ENCODE assay signal across 10 cellular contexts in the genomic region with DNA sequence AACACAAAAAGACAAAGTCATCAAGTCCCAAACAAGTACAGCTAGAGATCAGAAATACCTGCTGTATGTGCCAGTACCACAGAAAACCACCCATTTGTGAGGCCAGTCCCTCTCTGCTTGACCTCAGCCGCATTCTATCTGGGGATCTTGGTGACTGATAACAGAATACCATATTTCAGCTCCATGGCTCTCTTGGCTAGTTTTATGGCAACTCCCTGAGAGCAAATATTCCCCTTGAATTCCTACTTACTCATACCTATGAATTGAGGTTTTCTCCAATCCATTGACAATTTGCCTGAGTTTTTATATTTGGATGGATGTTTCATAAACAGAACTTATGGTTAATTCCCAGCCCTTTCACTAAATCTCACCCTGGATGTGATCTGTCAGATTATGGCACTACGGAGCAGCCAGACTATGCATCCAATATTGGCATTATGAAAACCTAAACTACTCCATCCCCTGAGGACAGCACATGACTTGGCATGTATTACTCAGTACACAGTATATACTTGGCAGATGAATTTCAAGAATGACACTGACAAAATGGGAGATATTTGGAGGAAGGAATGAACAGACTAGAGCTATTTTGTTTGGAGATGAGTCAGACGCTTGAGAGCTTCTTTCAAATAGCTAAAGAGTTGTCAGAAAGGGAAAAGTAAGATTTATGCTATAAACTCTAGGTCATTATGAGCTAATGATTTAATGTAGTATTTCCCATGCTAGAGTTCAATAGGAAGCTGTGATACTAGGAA.
A peak's percentile ranks its signal among the peaks of the same experiment; 100 is the strongest.
DNase-seq lines count a peak whose midpoint lies in the region; ATAC-seq and TF ChIP-seq lines count a peak whose summit lies in the region.
"Had no signal": no experiment of that assay in that cellular context is flagged by ENCODE, and none has a peak within 500 bp of the region (broad histone marks: within the 10 kb centered on the region; RNA-seq: fewer than 3 reads in every experiment).

No MANE protein-coding gene starts in this region.

- CTCF ChIA-PET in MCF 10A (lab: Yijun Ruan, JAX): interaction anchor here (0.5 to 2.4 kb wide), 7 partner anchors 11 to 534 kb away, joined by 3 to 7 read pairs (median 3); no protein-coding TSS in a partner anchor

- DNase-seq in MCF 10A (ENCODE audit: unreplicated experiment) (peak; percentile 57), breast epithelium (ENCODE audit: low spot score in 2 of 2) (no peak), astrocyte of the spinal cord (ENCODE audit: low read depth, low spot score) (peak; percentile 72), substantia nigra (lab: John Stamatoyannopoulos, UW) (no peak), GM13977 (ENCODE audit: low spot score) (no peak), dorsolateral prefrontal cortex (no peak), NCI-H1436 (lab: John Stamatoyannopoulos, UW) (no peak)
- DNase-seq: CD4-positive, alpha-beta memory T cell; pancreas had no signal

- no peak for TF ChIP-seq POLR2A in breast epithelium (IDR thresholded peaks at IDR 0.05)

- no peak overlapping the region for H3K4me3 Mint-ChIP-seq in MCF 10A (ENCODE audit: unreplicated experiment)
- H3K4me3 Mint-ChIP-seq: CD4-positive, alpha-beta memory T cell had no signal

- in situ Hi-C loops in astrocyte of the spinal cord (cut with HindIII; ENCODE audit: low sequenced_read_pairs): no loop called here
- in situ Hi-C loops in GM13977 (cut with MboI; ENCODE audit: low pct_unique_long_range_greater_than_20kb, low sequenced_read_pairs, unreplicated experiment): loop anchor here (10.0 kb wide), 1 partner anchor 87 kb away; no protein-coding TSS in a partner anchor

- no TSS peak for BruUV-seq in MCF 10A (replicated peaks; lab: Mats Ljungman, UMichigan)

- H3K27me3 Mint-ChIP-seq in MCF 10A (ENCODE audit: insufficient read depth, unreplicated experiment): no peaks in the 10 kb centered on the region
- H3K27me3 Mint-ChIP-seq: CD4-positive, alpha-beta memory T cell had no signal

- peaks cover 13% of the 10 kb centered on the region for H3K36me3 Mint-ChIP-seq in MCF 10A (ENCODE audit: insufficient read depth, unreplicated experiment)

- ATAC-seq in HG03432 (IDR thresholded peaks at IDR 0.05; ENCODE audit: unreplicated experiment): peak; percentile 53
- ATAC-seq: pancreas had no signal

- H3K27me3 ChIP-seq in breast epithelium (no peaks in the 10 kb centered on the region), dorsolateral prefrontal cortex (no peaks in the 10 kb centered on the region)
- H3K27me3 ChIP-seq: pancreas had no signal

- peaks cover 3% of the 10 kb centered on the region for H3K9me3 Mint-ChIP-seq in MCF 10A (ENCODE audit: unreplicated experiment)

- intact Hi-C loops in MCF 10A (cut with micrococcal nuclease) (no loop called here), breast epithelium (cut with DNase I; ENCODE audit: low total_unique reads) (no loop called here), dorsolateral prefrontal cortex (cut with DNase I) (no loop called here)

- H3K4me1 ChIP-seq in breast epithelium: no peaks in the 10 kb centered on the region
- H3K4me1 ChIP-seq: pancreas had no signal

- H3K4me3 ChIP-seq in breast epithelium (no peak overlapping the region), astrocyte of the spinal cord (ENCODE audit: low read depth, low read length) (no peak overlapping the region), dorsolateral prefrontal cortex (no peak overlapping the region)
- H3K4me3 ChIP-seq: pancreas had no signal

- POLR2A ChIA-PET in MCF 10A (lab: Yijun Ruan, JAX): interaction anchor here (0.5 to 3.1 kb wide), 5 partner anchors 8 to 679 kb away, joined by 3 to 28 read pairs (median 3); no protein-coding TSS in a partner anchor

- H3K27ac Mint-ChIP-seq in MCF 10A (ENCODE audit: low read depth, unreplicated experiment): peak overlapping the region; percentile 66

- no peaks in the 10 kb centered on the region for H3K9me3 ChIP-seq in breast epithelium
- H3K9me3 ChIP-seq: pancreas had no signal

- H3K27ac ChIP-seq in breast epithelium (no peak overlapping the region), substantia nigra (ENCODE audit: low read depth, low read length, poor library complexity, severe bottlenecking) (no peak overlapping the region), dorsolateral prefrontal cortex (no peak overlapping the region)
- H3K27ac ChIP-seq: pancreas had no signal

- H3K36me3 ChIP-seq in breast epithelium: no peaks in the 10 kb centered on the region

- H3K4me1 Mint-ChIP-seq in MCF 10A (ENCODE audit: insufficient read depth, unreplicated experiment): peaks cover 16% of the 10 kb centered on the region

- no peak for TF ChIP-seq CTCF in MCF 10A (IDR thresholded peaks at IDR 0.05; ENCODE audit: unreplicated experiment)
- no peak for TF ChIP-seq CTCF in breast epithelium (IDR thresholded peaks at IDR 0.05)
- no peak for TF ChIP-seq CTCF in astrocyte of the spinal cord (IDR thresholded peaks at IDR 0.05; ENCODE audit: low read depth, low read length)
- TF ChIP-seq CTCF in GM13977 (IDR thresholded peaks at IDR 0.05; ENCODE audit: extremely low read depth, insufficient read depth, missing control alignments): no peak
- no peak for TF ChIP-seq CTCF in dorsolateral prefrontal cortex (IDR thresholded peaks at IDR 0.05 in 54 of 56, conservative IDR thresholded peaks at IDR 0.05 in 2 of 56; ENCODE audit: low read depth in 1 of 56, partially characterized antibody in 56 of 56)

Comparison
In these comparisons a context has a peak if more than half of its experiments do, and no peak if none do; other contexts are left out.
1. DNase-seq: peak in MCF 10A (single experiment) and astrocyte of the spinal cord (single experiment); none in breast epithelium (0 of 2), substantia nigra (0 of 49), GM13977 (single experiment), dorsolateral prefrontal cortex (0 of 10) and NCI-H1436 (single experiment).